23 cellular contexts compared by ENCODE assay signal in genomic region chr1:227268943-227269342, GRCh38. TPM values are rescaled to one million over a fixed set of nuclear protein-coding genes. Genes with fewer than 3 reads are reported as not detected.
DNase-seq lines count a peak whose midpoint lies in the region; ATAC-seq and TF ChIP-seq lines count a peak whose summit lies in the region.
"Had no signal": no experiment of that assay in that cellular context is flagged by ENCODE, and none has a peak within 500 bp of the region (broad histone marks: within the 10 kb centered on the region; RNA-seq: fewer than 3 reads in every experiment).

No MANE protein-coding gene starts in this region.

- H2AFZ ChIP-seq in mammary epithelial cell (ENCODE audit: low read depth, low read length), result no peak overlapping the region

- H3K27me3 ChIP-seq in mammary epithelial cell (ENCODE audit: insufficient read depth, low read length), result no peaks in the 10 kb centered on the region
- H3K27me3 ChIP-seq: BE2C, SJSA1, upper lobe of left lung had no signal

- H3K9me3 ChIP-seq in mammary epithelial cell (replicated peaks; ENCODE audit: insufficient read depth, low read length), result no peaks in the 10 kb centered on the region
- H3K9me3 ChIP-seq: BE2C, prostate gland, SJSA1, upper lobe of left lung had no signal

- no peak overlapping the region for H3K4me2 ChIP-seq in mammary epithelial cell (ENCODE audit: insufficient read depth, low read depth, low read length)

- H3K9ac ChIP-seq in mammary epithelial cell (ENCODE audit: insufficient read depth, low read length), result no peak overlapping the region

- H3K27ac ChIP-seq in mammary epithelial cell (ENCODE audit: insufficient read depth, low read depth, low read length), result no peak overlapping the region
- H3K27ac ChIP-seq in caudate nucleus (ENCODE audit: low read depth, low read length), result peak overlapping the region; percentile 22
- H3K27ac ChIP-seq: prostate gland, SJSA1 had no signal

- peaks cover 77% of the 10 kb centered on the region for H3K79me2 ChIP-seq in mammary epithelial cell (ENCODE audit: insufficient read depth, low read length)

- H3K9me3 Mint-ChIP-seq in MCF 10A (ENCODE audit: unreplicated experiment) (no peaks in the 10 kb centered on the region), progenitor cell of endocrine pancreas (ENCODE audit: low read depth) (peaks cover under 1% of the 10 kb centered on the region), endothelial cell (ENCODE audit: unreplicated experiment) (no peaks in the 10 kb centered on the region)

- H4K20me1 ChIP-seq in mammary epithelial cell (ENCODE audit: insufficient read depth, low read length), result no peaks in the 10 kb centered on the region

- H3K4me3 Mint-ChIP-seq in MCF 10A (ENCODE audit: unreplicated experiment), result no peak overlapping the region
- H3K4me3 Mint-ChIP-seq in progenitor cell of endocrine pancreas (ENCODE audit: low read depth), result no peak overlapping the region
- H3K4me3 Mint-ChIP-seq in endothelial cell (ENCODE audit: unreplicated experiment), result no peak overlapping the region
- H3K4me3 Mint-ChIP-seq: activated CD4-positive, alpha-beta memory T cell treated with anti-CD3 and anti-CD28 coated beads for 36 hours; activated naive CD8-positive, alpha-beta T cell treated with anti-CD3 and anti-CD28 coated beads for 36 hours; neural crest cell; T-cell had no signal

- H3K4me1 ChIP-seq in mammary epithelial cell (ENCODE audit: insufficient read depth, low read length), result no peaks in the 10 kb centered on the region
- H3K4me1 ChIP-seq: prostate gland had no signal

- H3K4me3 ChIP-seq in mammary epithelial cell (replicated peaks in 1 of 3; ENCODE audit: insufficient read depth in 1 of 3, low read depth in 2 of 3, low read length in 3 of 3), result no peak overlapping the region
- H3K4me3 ChIP-seq: lung, prostate gland, SJSA1, upper lobe of left lung had no signal

- peaks cover 26% of the 10 kb centered on the region for H3K4me1 Mint-ChIP-seq in MCF 10A (ENCODE audit: insufficient read depth, unreplicated experiment)
- no peaks in the 10 kb centered on the region for H3K4me1 Mint-ChIP-seq in progenitor cell of endocrine pancreas (ENCODE audit: low read depth)
- H3K4me1 Mint-ChIP-seq in endothelial cell (ENCODE audit: unreplicated experiment), result no peaks in the 10 kb centered on the region
- H3K4me1 Mint-ChIP-seq: activated naive CD8-positive, alpha-beta T cell treated with anti-CD3 and anti-CD28 coated beads for 36 hours; neural crest cell; T-cell had no signal

- H3K36me3 Mint-ChIP-seq in MCF 10A (ENCODE audit: insufficient read depth, unreplicated experiment), result no peaks in the 10 kb centered on the region
- peaks cover 4% of the 10 kb centered on the region for H3K36me3 Mint-ChIP-seq in progenitor cell of endocrine pancreas (ENCODE audit: insufficient read depth)
- no peaks in the 10 kb centered on the region for H3K36me3 Mint-ChIP-seq in endothelial cell (ENCODE audit: low read depth, unreplicated experiment)
- H3K36me3 Mint-ChIP-seq: T-cell had no signal

- CTCF ChIA-PET in MCF 10A (lab: Yijun Ruan, JAX) (interaction anchor here (0.6 to 1.1 kb wide), 3 partner anchors 10 to 28 kb away, joined by 3 to 6 read pairs (median 4); no protein-coding TSS in a partner anchor), mammary epithelial cell (lab: Charles Lee; ENCODE audit: low non-redundant PET) (no interaction called here)

- no peak overlapping the region for H3K27ac Mint-ChIP-seq in MCF 10A (ENCODE audit: low read depth, unreplicated experiment)
- H3K27ac Mint-ChIP-seq in progenitor cell of endocrine pancreas, result no peak overlapping the region
- H3K27ac Mint-ChIP-seq in endothelial cell (ENCODE audit: unreplicated experiment), result no peak overlapping the region
- H3K27ac Mint-ChIP-seq: activated CD4-positive, alpha-beta memory T cell treated with anti-CD3 and anti-CD28 coated beads for 36 hours; activated naive CD8-positive, alpha-beta T cell treated with anti-CD3 and anti-CD28 coated beads for 36 hours; T-cell had no signal

- dilution Hi-C loops in mammary epithelial cell (cut with HindIII; ENCODE audit: low sequenced_read_pairs), result no loop called here

- 100% methylated on average over 1 of the region's 1 CpG for WGBS in mammary epithelial cell (ENCODE audit: low coverage, missing lambda C conversion rate)

- H3K27me3 Mint-ChIP-seq in MCF 10A (ENCODE audit: insufficient read depth, unreplicated experiment) (no peaks in the 10 kb centered on the region), progenitor cell of endocrine pancreas (no peaks in the 10 kb centered on the region), endothelial cell (ENCODE audit: unreplicated experiment) (no peaks in the 10 kb centered on the region)

- no peaks in the 10 kb centered on the region for H3K36me3 ChIP-seq in mammary epithelial cell (ENCODE audit: insufficient read depth, low read length)
- H3K36me3 ChIP-seq: BE2C, prostate gland, SJSA1, upper lobe of left lung had no signal

- in situ Hi-C loops in mammary epithelial cell (cut with MboI; ENCODE audit: low sequenced_read_pairs in 2 of 2), result no loop called here

- POLR2A ChIA-PET in MCF 10A (lab: Yijun Ruan, JAX), result interaction anchor here (0.6 to 2.0 kb wide), 14 partner anchors 10 to 88 kb away, joined by 3 to 8 read pairs (median 4); no protein-coding TSS in a partner anchor

- intact Hi-C loops in MCF 10A (cut with micrococcal nuclease) (no loop called here), mammary epithelial cell (cut with micrococcal nuclease) (no loop called here)

- no peak for TF ChIP-seq CTCF in MCF 10A (IDR thresholded peaks at IDR 0.05; ENCODE audit: unreplicated experiment)
- TF ChIP-seq CTCF in mammary epithelial cell (conservative IDR thresholded peaks at IDR 0.05 in 1 of 2, IDR thresholded peaks at IDR 0.05 in 1 of 2; ENCODE audit: extremely low read depth in 1 of 2, insufficient read depth in 1 of 2, low read depth in 1 of 2, low read length in 2 of 2), result no peak
- TF ChIP-seq CTCF in progenitor cell of endocrine pancreas (IDR thresholded peaks at IDR 0.05; ENCODE audit: unreplicated experiment), result no peak
- TF ChIP-seq CTCF in endothelial cell (IDR thresholded peaks at IDR 0.05; ENCODE audit: unreplicated experiment), result no peak

- BruUV-seq in MCF 10A (replicated peaks; lab: Mats Ljungman, UMichigan), result no TSS peak
- BruUV-seq in mammary epithelial cell (replicated peaks; lab: Mats Ljungman, UMichigan), result no TSS peak

- ATAC-seq in HG02973 (IDR thresholded peaks at IDR 0.05; ENCODE audit: unreplicated experiment), result no peak
- ATAC-seq: T-cell had no signal

- DNase-seq in MCF 10A (ENCODE audit: unreplicated experiment) (peak; percentile 63), mammary epithelial cell (no peak), caudate nucleus (lab: John Stamatoyannopoulos, UW) (no peak), iris pigment epithelial cell (ENCODE audit: low read depth) (peak; percentile 22), progenitor cell of endocrine pancreas (ENCODE audit: low spot score, unreplicated experiment) (no peak), NCI-H146 (lab: John Stamatoyannopoulos, UW) (no peak), endothelial cell (ENCODE audit: low spot score) (no peak)
- DNase-seq: activated CD4-positive, alpha-beta memory T cell treated with anti-CD3 and anti-CD28 coated beads for 36 hours; activated CD8-positive, alpha-beta memory T cell treated with anti-CD3 and anti-CD28 coated beads, Interleukin-2, amount 50 U/mL, for 48 hours; activated naive CD8-positive, alpha-beta T cell treated with anti-CD3 and anti-CD28 coated beads for 36 hours; BE2C; effector memory CD4-positive, alpha-beta T cell; GF-D8; MV-4-11; NCI-H1930; stimulated activated CD8-positive, alpha-beta memory T cell treated with anti-CD3 and anti-CD28 coated beads, Interleukin-4, amount 100 ng/mL, for 48 hours; T-cell; upper lobe of left lung had no signal

RNA-seq across cellular contexts. Expression of gene CDC42BPA, which starts 49.3 kb away (rescaled TPM):
- 88.8 and 102 TPM in 2 replicates for total RNA-seq in MCF 10A (2022)
- total RNA-seq in mammary epithelial cell, result 10 to 100 TPM; 50.8 to 56.1 TPM
- 9.6 TPM for polyA plus RNA-seq in mammary epithelial cell
- 35.7 TPM for polyA minus RNA-seq in mammary epithelial cell
- 32.7 and 35.3 TPM in 2 replicates for total RNA-seq in progenitor cell of endocrine pancreas
- 41.4 TPM for total RNA-seq in endothelial cell (ENCODE audit: unreplicated experiment)

Comparison
In these comparisons a context has a peak if more than half of its experiments do, and no peak if none do; other contexts are left out.
1. DNase-seq: peak in MCF 10A (single experiment) and iris pigment epithelial cell (single experiment); none in mammary epithelial cell (single experiment), caudate nucleus (0 of 61), progenitor cell of endocrine pancreas (single experiment), NCI-H146 (single experiment) and endothelial cell (single experiment).